In genomic region chr5:126358525-126358924, GRCh38 we compare ENCODE assay signal across 11 cellular contexts.
DNase-seq lines count a peak whose midpoint lies in the region; ATAC-seq and TF ChIP-seq lines count a peak whose summit lies in the region.
"Had no signal": no experiment of that assay in that cellular context is flagged by ENCODE, and none has a peak within 500 bp of the region (broad histone marks: within the 10 kb centered on the region; RNA-seq: fewer than 3 reads in every experiment).

No MANE protein-coding gene starts in this region.

- peak; percentile 91 for ATAC-seq in GM18499 (IDR thresholded peaks at IDR 0.05; ENCODE audit: insufficient read depth, unreplicated experiment)
- ATAC-seq in GM21515 (IDR thresholded peaks at IDR 0.05; ENCODE audit: unreplicated experiment) = peak; percentile 91
- peak; percentile 91 for ATAC-seq in HG03354 (IDR thresholded peaks at IDR 0.05; ENCODE audit: poor library complexity, severe bottlenecking, unreplicated experiment)
- no peak for ATAC-seq in omental fat pad (ENCODE audit: low FRiP score)

- TF ChIP-seq CTCF in astrocyte of the spinal cord (IDR thresholded peaks at IDR 0.05; ENCODE audit: low read depth, low read length) (no peak), omental fat pad (IDR thresholded peaks at IDR 0.05) (no peak)

- no peak overlapping the region for H3K4me3 ChIP-seq in astrocyte of the spinal cord (ENCODE audit: low read depth, low read length)

- DNase-seq in astrocyte of the spinal cord (ENCODE audit: low read depth, low spot score) (peak; percentile 55), NCI-H748 (lab: John Stamatoyannopoulos, UW; ENCODE audit: unreplicated experiment) (no peak), amygdala (lab: John Stamatoyannopoulos, UW) (no peak), omental fat pad (ENCODE audit: low spot score) (no peak)
- no peak for DNase-seq in activated CD4-positive, alpha-beta T cell treated with anti-CD3 and anti-CD28 coated beads for 4 hours
- DNase-seq: Karpas-422; kidney glomerular epithelial cell; stimulated activated CD4-positive, alpha-beta T cell treated with anti-CD3 and anti-CD28 coated beads, Interleukin-2, amount 100 ng/mL, for 48 hours had no signal

- in situ Hi-C loops in astrocyte of the spinal cord (cut with HindIII; ENCODE audit: low sequenced_read_pairs) = no loop called here
